1 cellular context compared by ENCODE assay signal in the genomic region with DNA sequence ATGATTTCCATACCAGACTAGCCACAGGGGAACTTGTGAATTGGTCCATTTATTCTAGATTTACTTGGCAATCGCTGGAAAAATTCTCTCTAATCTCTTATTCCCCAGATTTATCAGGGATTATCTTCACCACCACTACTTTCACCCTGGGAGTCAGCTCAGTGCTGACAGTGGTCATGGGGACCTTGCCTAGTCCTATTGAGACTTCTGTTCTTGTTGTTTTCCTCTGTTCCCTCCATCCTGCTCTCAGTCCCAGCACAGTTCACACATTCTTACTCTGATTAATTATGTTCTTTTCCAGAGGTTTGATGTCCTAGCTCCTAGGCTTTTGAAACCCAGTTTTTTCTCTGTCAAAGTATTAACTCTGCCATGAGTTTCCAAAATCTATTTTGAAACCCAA.
TF ChIP-seq lines count a peak whose summit lies in the region.

No MANE protein-coding gene starts in this region.

TF ChIP-seq in H1, 55 proteins besides CTCF, POLR2A, EP300 and RAD21:
- TF ChIP-seq SAP30 (IDR thresholded peaks at IDR 0.05; ENCODE audit: insufficient read depth, insufficient replicate concordance, low read length): no peak
- no peak for TF ChIP-seq E2F6 (IDR thresholded peaks at IDR 0.05)
- no peak for TF ChIP-seq ZNF274 (IDR thresholded peaks at IDR 0.05; ENCODE audit: borderline replicate concordance, extremely low read depth, low read length)
- TF ChIP-seq, protein P1, sequence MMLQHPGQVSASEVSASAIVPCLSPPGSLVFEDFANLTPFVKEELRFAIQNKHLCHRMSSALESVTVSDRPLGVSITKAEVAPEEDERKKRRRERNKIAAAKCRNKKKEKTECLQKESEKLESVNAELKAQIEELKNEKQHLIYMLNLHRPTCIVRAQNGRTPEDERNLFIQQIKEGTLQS (IDR thresholded peaks at IDR 0.05; ENCODE audit: insufficient read depth, low read depth, low read length): no peak
- no peak for TF ChIP-seq POLR2AphosphoS5 (IDR thresholded peaks at IDR 0.05; ENCODE audit: low read depth, low read length)
- TF ChIP-seq MAFK (IDR thresholded peaks at IDR 0.05; ENCODE audit: low read depth, low read length): no peak
- TF ChIP-seq, protein P2, sequence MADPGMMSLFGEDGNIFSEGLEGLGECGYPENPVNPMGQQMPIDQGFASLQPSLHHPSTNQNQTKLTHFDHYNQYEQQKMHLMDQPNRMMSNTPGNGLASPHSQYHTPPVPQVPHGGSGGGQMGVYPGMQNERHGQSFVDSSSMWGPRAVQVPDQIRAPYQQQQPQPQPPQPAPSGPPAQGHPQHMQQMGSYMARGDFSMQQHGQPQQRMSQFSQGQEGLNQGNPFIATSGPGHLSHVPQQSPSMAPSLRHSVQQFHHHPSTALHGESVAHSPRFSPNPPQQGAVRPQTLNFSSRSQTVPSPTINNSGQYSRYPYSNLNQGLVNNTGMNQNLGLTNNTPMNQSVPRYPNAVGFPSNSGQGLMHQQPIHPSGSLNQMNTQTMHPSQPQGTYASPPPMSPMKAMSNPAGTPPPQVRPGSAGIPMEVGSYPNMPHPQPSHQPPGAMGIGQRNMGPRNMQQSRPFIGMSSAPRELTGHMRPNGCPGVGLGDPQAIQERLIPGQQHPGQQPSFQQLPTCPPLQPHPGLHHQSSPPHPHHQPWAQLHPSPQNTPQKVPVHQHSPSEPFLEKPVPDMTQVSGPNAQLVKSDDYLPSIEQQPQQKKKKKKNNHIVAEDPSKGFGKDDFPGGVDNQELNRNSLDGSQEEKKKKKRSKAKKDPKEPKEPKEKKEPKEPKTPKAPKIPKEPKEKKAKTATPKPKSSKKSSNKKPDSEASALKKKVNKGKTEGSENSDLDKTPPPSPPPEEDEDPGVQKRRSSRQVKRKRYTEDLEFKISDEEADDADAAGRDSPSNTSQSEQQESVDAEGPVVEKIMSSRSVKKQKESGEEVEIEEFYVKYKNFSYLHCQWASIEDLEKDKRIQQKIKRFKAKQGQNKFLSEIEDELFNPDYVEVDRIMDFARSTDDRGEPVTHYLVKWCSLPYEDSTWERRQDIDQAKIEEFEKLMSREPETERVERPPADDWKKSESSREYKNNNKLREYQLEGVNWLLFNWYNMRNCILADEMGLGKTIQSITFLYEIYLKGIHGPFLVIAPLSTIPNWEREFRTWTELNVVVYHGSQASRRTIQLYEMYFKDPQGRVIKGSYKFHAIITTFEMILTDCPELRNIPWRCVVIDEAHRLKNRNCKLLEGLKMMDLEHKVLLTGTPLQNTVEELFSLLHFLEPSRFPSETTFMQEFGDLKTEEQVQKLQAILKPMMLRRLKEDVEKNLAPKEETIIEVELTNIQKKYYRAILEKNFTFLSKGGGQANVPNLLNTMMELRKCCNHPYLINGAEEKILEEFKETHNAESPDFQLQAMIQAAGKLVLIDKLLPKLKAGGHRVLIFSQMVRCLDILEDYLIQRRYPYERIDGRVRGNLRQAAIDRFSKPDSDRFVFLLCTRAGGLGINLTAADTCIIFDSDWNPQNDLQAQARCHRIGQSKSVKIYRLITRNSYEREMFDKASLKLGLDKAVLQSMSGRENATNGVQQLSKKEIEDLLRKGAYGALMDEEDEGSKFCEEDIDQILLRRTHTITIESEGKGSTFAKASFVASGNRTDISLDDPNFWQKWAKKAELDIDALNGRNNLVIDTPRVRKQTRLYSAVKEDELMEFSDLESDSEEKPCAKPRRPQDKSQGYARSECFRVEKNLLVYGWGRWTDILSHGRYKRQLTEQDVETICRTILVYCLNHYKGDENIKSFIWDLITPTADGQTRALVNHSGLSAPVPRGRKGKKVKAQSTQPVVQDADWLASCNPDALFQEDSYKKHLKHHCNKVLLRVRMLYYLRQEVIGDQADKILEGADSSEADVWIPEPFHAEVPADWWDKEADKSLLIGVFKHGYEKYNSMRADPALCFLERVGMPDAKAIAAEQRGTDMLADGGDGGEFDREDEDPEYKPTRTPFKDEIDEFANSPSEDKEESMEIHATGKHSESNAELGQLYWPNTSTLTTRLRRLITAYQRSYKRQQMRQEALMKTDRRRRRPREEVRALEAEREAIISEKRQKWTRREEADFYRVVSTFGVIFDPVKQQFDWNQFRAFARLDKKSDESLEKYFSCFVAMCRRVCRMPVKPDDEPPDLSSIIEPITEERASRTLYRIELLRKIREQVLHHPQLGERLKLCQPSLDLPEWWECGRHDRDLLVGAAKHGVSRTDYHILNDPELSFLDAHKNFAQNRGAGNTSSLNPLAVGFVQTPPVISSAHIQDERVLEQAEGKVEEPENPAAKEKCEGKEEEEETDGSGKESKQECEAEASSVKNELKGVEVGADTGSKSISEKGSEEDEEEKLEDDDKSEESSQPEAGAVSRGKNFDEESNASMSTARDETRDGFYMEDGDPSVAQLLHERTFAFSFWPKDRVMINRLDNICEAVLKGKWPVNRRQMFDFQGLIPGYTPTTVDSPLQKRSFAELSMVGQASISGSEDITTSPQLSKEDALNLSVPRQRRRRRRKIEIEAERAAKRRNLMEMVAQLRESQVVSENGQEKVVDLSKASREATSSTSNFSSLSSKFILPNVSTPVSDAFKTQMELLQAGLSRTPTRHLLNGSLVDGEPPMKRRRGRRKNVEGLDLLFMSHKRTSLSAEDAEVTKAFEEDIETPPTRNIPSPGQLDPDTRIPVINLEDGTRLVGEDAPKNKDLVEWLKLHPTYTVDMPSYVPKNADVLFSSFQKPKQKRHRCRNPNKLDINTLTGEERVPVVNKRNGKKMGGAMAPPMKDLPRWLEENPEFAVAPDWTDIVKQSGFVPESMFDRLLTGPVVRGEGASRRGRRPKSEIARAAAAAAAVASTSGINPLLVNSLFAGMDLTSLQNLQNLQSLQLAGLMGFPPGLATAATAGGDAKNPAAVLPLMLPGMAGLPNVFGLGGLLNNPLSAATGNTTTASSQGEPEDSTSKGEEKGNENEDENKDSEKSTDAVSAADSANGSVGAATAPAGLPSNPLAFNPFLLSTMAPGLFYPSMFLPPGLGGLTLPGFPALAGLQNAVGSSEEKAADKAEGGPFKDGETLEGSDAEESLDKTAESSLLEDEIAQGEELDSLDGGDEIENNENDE (IDR thresholded peaks at IDR 0.05; ENCODE audit: insufficient replicate concordance, low read length): no peak
- TF ChIP-seq ATF2 (IDR thresholded peaks at IDR 0.05; ENCODE audit: low read length): no peak
- no peak for TF ChIP-seq RBBP5 (IDR thresholded peaks at IDR 0.05; ENCODE audit: borderline replicate concordance, low read depth, low read length)
- TF ChIP-seq RXRA (IDR thresholded peaks at IDR 0.05; ENCODE audit: insufficient read depth, low read depth, low read length): no peak
- TF ChIP-seq RNF2 (IDR thresholded peaks at IDR 0.05; ENCODE audit: borderline replicate concordance, low read depth, low read length, missing control alignments, poor library complexity, severe bottlenecking): no peak
- TF ChIP-seq POU5F1 (IDR thresholded peaks at IDR 0.05; ENCODE audit: low read depth, low read length): no peak
- TF ChIP-seq BCL11A (IDR thresholded peaks at IDR 0.05; ENCODE audit: low read depth in 2 of 2, low read length in 2 of 2): no peak
- no peak for TF ChIP-seq HDAC6 (IDR thresholded peaks at IDR 0.05; ENCODE audit: low read depth, low read length)
- TF ChIP-seq KDM4A (IDR thresholded peaks at IDR 0.05; ENCODE audit: low read depth, low read length, severe bottlenecking): no peak
- TF ChIP-seq EGR1 (IDR thresholded peaks at IDR 0.05; ENCODE audit: borderline replicate concordance, low read depth, low read length): no peak
- no peak for TF ChIP-seq USF2 (IDR thresholded peaks at IDR 0.05; ENCODE audit: low read length)
- no peak for TF ChIP-seq SP2 (IDR thresholded peaks at IDR 0.05; ENCODE audit: low read length)
- TF ChIP-seq, protein P3, sequence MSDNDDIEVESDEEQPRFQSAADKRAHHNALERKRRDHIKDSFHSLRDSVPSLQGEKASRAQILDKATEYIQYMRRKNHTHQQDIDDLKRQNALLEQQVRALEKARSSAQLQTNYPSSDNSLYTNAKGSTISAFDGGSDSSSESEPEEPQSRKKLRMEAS (IDR thresholded peaks at IDR 0.05): no peak
